Comparison of ENCODE assay signal across 20 cellular contexts in the genomic region with DNA sequence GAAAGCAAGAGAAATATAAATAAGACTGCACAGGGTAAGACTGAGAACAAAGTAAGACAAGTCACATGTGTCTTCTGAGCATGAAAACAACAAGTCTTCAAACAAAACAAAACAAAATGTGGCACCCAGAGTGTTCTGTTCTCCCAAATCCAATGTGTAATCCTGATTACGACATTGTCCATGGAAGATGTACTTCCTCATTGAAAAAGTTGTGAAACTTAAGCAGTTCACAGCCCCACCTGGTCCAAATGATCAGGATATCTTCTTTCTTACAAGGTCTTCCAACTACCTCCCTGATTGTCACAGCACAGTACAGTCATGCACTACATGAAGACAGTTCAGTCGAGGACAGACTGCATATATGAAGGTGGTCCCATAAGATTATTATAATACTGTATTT. TPM values are rescaled to one million over a fixed set of nuclear protein-coding genes. Genes with fewer than 3 reads are reported as not detected.
DNase-seq lines count a peak whose midpoint lies in the region; ATAC-seq and TF ChIP-seq lines count a peak whose summit lies in the region.
"Had no signal": no experiment of that assay in that cellular context is flagged by ENCODE, and none has a peak within 500 bp of the region (broad histone marks: within the 10 kb centered on the region; RNA-seq: fewer than 3 reads in every experiment).

No MANE protein-coding gene starts in this region.

- intact Hi-C loops in heart left ventricle (cut with DNase I): no loop called here
- intact Hi-C loops in esophagus squamous epithelium (cut with DNase I): no loop called here

- DNase-seq in right atrium auricular region (ENCODE audit: low spot score): no peak
- DNase-seq in heart left ventricle: no peak
- DNase-seq in esophagus squamous epithelium (lab: John Stamatoyannopoulos, UW): no peak
- DNase-seq in osteocyte (ENCODE audit: extremely low spot score, unreplicated experiment): no peak
- no peak for DNase-seq in DMS153 treated with DMSO at 0.1 percent for 48 hours (lab: John Stamatoyannopoulos, UW; ENCODE audit: unreplicated experiment)
- no peak for DNase-seq in stimulated activated CD4-positive, alpha-beta T cell treated with anti-CD3 and anti-CD28 coated beads, Interleukin-15, amount 100 ng/mL, for 24 hours
- DNase-seq in iPS-NIHi7 (ENCODE audit: extremely low spot score): no peak
- no peak for DNase-seq in naive thymus-derived CD8-positive, alpha-beta T cell
- DNase-seq: ACHN; activated CD4-positive, alpha-beta T cell treated with anti-CD3 and anti-CD28 coated beads for 48 hours; activated T-cell treated with anti-CD3 and anti-CD28 coated beads, Interleukin-2, amount 50 U/mL, for 4 hours; Caco-2; dermis blood vessel endothelial cell; foreskin keratinocyte; MG63; SHP77 treated with DMSO at 0.1 percent for 48 hours; stimulated activated CD4-positive, alpha-beta T cell treated with anti-CD3 and anti-CD28 coated beads, Interleukin-1b, Interleukin-23, amount 100 ng/mL, for 48 hours; T-helper 9 cell; upper lobe of left lung had no signal

- peaks cover 23% of the 10 kb centered on the region for H3K36me3 Mint-ChIP-seq in osteocyte (ENCODE audit: unreplicated experiment)
- peaks cover 3 to 56% (median 6%) of the 10 kb centered on the region in 3 donors for H3K36me3 Mint-ChIP-seq in naive thymus-derived CD8-positive, alpha-beta T cell

- H3K27me3 Mint-ChIP-seq in osteocyte (ENCODE audit: unreplicated experiment): no peaks in the 10 kb centered on the region
- H3K27me3 Mint-ChIP-seq in naive thymus-derived CD8-positive, alpha-beta T cell: no peaks in the 10 kb centered on the region

- POLR2A ChIA-PET in naive thymus-derived CD8-positive, alpha-beta T cell (lab: Charles Lee): no interaction called here

- H3K27ac Mint-ChIP-seq in osteocyte (ENCODE audit: unreplicated experiment): peak overlapping the region; percentile 68
- peak overlapping the region in 2 of 10 donors; percentile 17 to 29 for H3K27ac Mint-ChIP-seq in naive thymus-derived CD8-positive, alpha-beta T cell

- H3K36me3 ChIP-seq in right atrium auricular region (peaks cover 16% of the 10 kb centered on the region), heart left ventricle (peaks cover 0 to 40% (median 28%) of the 10 kb centered on the region in 9 donors), esophagus squamous epithelium (peaks cover 0 to 45% (median 7%) of the 10 kb centered on the region in 3 donors)
- H3K36me3 ChIP-seq: prostate gland had no signal

- 77 to 88% (median 82%) methylated on average over 2 of the region's 2 CpGs for WGBS in heart left ventricle, 4 donors
- WGBS in esophagus squamous epithelium, 2 donors: 63 to 65% methylated on average over 2 of the region's 2 CpGs

- H3K4me1 Mint-ChIP-seq in osteocyte (ENCODE audit: unreplicated experiment): peaks cover 34% of the 10 kb centered on the region
- peaks cover 17 to 60% (median 51%) of the 10 kb centered on the region in 4 donors for H3K4me1 Mint-ChIP-seq in naive thymus-derived CD8-positive, alpha-beta T cell

- H3K4me1 ChIP-seq in right atrium auricular region (peaks cover 0 to 41% of the 10 kb centered on the region in 2 donors), heart left ventricle (peaks cover 3 to 67% (median 28%) of the 10 kb centered on the region in 12 donors), esophagus squamous epithelium (peaks cover 9 to 82% (median 43%) of the 10 kb centered on the region in 3 donors)
- H3K4me1 ChIP-seq: prostate gland had no signal

- H3K27ac ChIP-seq in right atrium auricular region (peak overlapping the region; percentile 80 to 88), heart left ventricle (peak overlapping the region in 3 of 12 donors; percentile 2 to 86 (median 6)), esophagus squamous epithelium (peak overlapping the region; percentile 8 to 89 (median 82))
- H3K27ac ChIP-seq: foreskin keratinocyte, prostate gland had no signal

- H3K9me3 Mint-ChIP-seq in osteocyte (ENCODE audit: unreplicated experiment): no peaks in the 10 kb centered on the region
- H3K9me3 Mint-ChIP-seq in naive thymus-derived CD8-positive, alpha-beta T cell: no peaks in the 10 kb centered on the region
- H3K9me3 Mint-ChIP-seq: activated T-cell treated with anti-CD3 and anti-CD28 coated beads, Interleukin-2, amount 50 U/mL, for 4 hours had no signal

- no peak overlapping the region for H3K4me3 ChIP-seq in right atrium auricular region
- no peak overlapping the region for H3K4me3 ChIP-seq in heart left ventricle
- no peak overlapping the region for H3K4me3 ChIP-seq in esophagus squamous epithelium
- H3K4me3 ChIP-seq: MG63, prostate gland, upper lobe of left lung had no signal

- H3K9me3 ChIP-seq in right atrium auricular region: no peaks in the 10 kb centered on the region
- H3K9me3 ChIP-seq in heart left ventricle: no peaks in the 10 kb centered on the region
- no peaks in the 10 kb centered on the region for H3K9me3 ChIP-seq in esophagus squamous epithelium
- H3K9me3 ChIP-seq: Caco-2, MG63, prostate gland, upper lobe of left lung had no signal

- H3K4me3 Mint-ChIP-seq in osteocyte (ENCODE audit: unreplicated experiment): no peak overlapping the region
- H3K4me3 Mint-ChIP-seq in naive thymus-derived CD8-positive, alpha-beta T cell: no peak overlapping the region
- H3K4me3 Mint-ChIP-seq: activated T-cell treated with anti-CD3 and anti-CD28 coated beads, Interleukin-2, amount 50 U/mL, for 4 hours had no signal

- TF ChIP-seq POLR2A in heart left ventricle (IDR thresholded peaks at IDR 0.05): no peak
- no peak for TF ChIP-seq POLR2A in esophagus squamous epithelium (IDR thresholded peaks at IDR 0.05)

- TF ChIP-seq CTCF in right atrium auricular region (IDR thresholded peaks at IDR 0.05) (no peak), heart left ventricle (IDR thresholded peaks at IDR 0.05) (no peak), esophagus squamous epithelium (IDR thresholded peaks at IDR 0.05) (no peak), osteocyte (IDR thresholded peaks at IDR 0.05) (no peak)

- H3K27me3 ChIP-seq in right atrium auricular region (no peaks in the 10 kb centered on the region), heart left ventricle (no peaks in the 10 kb centered on the region), esophagus squamous epithelium (no peaks in the 10 kb centered on the region)
- H3K27me3 ChIP-seq: foreskin keratinocyte, MG63, upper lobe of left lung had no signal

- no peak for ATAC-seq in heart left ventricle
- no peak for ATAC-seq in naive thymus-derived CD8-positive, alpha-beta T cell
- ATAC-seq: activated T-cell treated with anti-CD3 and anti-CD28 coated beads, Interleukin-2, amount 50 U/mL, for 4 hours; foreskin keratinocyte had no signal

RNA-seq across cellular contexts. Expression of a gene that starts 23.3 kb away (rescaled TPM):
- 10 to 100 TPM; 45.7 to 49.2 TPM for total RNA-seq in right atrium auricular region
- 100 to 1,000 TPM in 4 of 9 donors, 10 to 100 TPM in 5; 69.0 to 114 (median 98.3) TPM for total RNA-seq in heart left ventricle
- 10 to 100 TPM; 40.1 to 41.3 TPM for polyA plus RNA-seq in heart left ventricle
- total RNA-seq in esophagus squamous epithelium: 10 to 100 TPM; 16.6 to 37.2 (median 17.8) TPM
- total RNA-seq in osteocyte: 116 and 117 TPM in 2 replicates
- total RNA-seq in naive thymus-derived CD8-positive, alpha-beta T cell: 100 to 1,000 TPM; 134 to 137 TPM
- 10 to 100 TPM; 18.5 to 19.8 (median 19.0) TPM for polyA plus RNA-seq in naive thymus-derived CD8-positive, alpha-beta T cell

RNA-seq across cellular contexts. Expression of a gene that starts 26.3 kb away (rescaled TPM):
- 100 to 1,000 TPM; 261 to 325 TPM for total RNA-seq in right atrium auricular region
- 100 to 1,000 TPM; 235 to 362 (median 275) TPM for total RNA-seq in heart left ventricle
- polyA plus RNA-seq in heart left ventricle: 100 to 1,000 TPM in 1 of 2 donors, 10 to 100 TPM in 1; 56.4 to 398 TPM
- 100 to 1,000 TPM; 174 to 267 (median 206) TPM for total RNA-seq in esophagus squamous epithelium
- total RNA-seq in osteocyte: 380 and 409 TPM in 2 replicates
- total RNA-seq in naive thymus-derived CD8-positive, alpha-beta T cell: 100 to 1,000 TPM; 130 to 132 TPM
- polyA plus RNA-seq in naive thymus-derived CD8-positive, alpha-beta T cell: 100 to 1,000 TPM; 219 to 318 (median 272) TPM
